In the genomic region with DNA sequence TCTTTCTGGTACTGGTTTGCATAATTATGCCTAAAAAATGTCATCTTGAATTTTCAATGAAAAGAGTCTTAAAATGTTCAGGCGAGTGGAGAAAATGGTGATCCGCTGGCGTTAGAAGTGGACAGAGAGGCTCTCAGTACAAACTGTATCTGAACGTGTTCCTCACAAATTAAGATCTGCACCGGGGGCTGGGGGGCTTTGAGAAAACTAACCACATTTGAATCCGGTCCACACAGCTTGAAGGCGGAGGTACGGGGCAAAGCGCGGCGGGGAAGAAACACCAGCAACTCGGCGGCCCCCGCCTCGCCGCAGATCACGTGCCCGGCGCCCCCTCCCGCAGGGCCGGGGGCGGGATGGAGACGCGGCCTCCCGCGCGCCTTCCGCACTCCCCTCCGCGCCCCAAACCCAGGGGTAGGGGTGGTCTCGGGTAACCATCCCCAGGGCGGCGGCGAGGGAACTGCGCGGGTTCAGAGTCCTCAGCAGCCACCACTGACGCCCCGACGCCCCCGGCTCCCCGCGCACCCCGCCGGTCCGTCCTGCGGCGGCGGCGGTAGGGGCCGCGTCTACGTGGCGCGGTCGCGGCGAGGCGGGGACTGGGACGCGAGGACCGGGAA, we compare ENCODE assay signal across 8 cellular contexts. TPM values are rescaled to one million over a fixed set of nuclear protein-coding genes. Genes with fewer than 3 reads are reported as not detected.
DNase-seq lines count a peak whose midpoint lies in the region; ATAC-seq and TF ChIP-seq lines count a peak whose summit lies in the region.

No MANE protein-coding gene starts in this region.

- H3K79me1 ChIP-seq in neuronal stem cell (ENCODE audit: low read depth, low read length), result no peaks in the 10 kb centered on the region

- peak overlapping the region; percentile 92 for H3K27ac Mint-ChIP-seq in activated T-helper 2 cell treated with anti-CD3 and anti-CD28 coated beads, Interferon-gamma antibody, Interleukin-2, Interleukin-4, amounts not matched to agents 10 μg/mL and 5 μg/mL and 100 μg/mL, durations not matched to agents 14 hours and 24 hours and 36 hours

- peak overlapping the region; percentile 82 for H3K23ac ChIP-seq in neuronal stem cell (ENCODE audit: low read depth, low read length, poor library complexity)

- no CpG with 5 or more reads among the region's 61 CpGs for WGBS in neuronal stem cell (ENCODE audit: extremely low coverage in 2 of 2, insufficient read length in 2 of 2, insufficient replicate concordance in 1 of 2), 2 donors
- WGBS in upper lobe of left lung, 2 donors, result 1% methylated on average over 22 to 24 of the region's 61 CpGs

- H2BK15ac ChIP-seq in neuronal stem cell (ENCODE audit: low read length), result no peak overlapping the region

- H3K27ac ChIP-seq in foreskin keratinocyte (peak overlapping the region; percentile 84), neuronal stem cell (replicated peaks; ENCODE audit: low read length) (peak overlapping the region; percentile 96), upper lobe of left lung (peak overlapping the region; percentile 94 to 100 (median 98))

- H3K4me1 ChIP-seq in foreskin keratinocyte, result peaks cover 9% of the 10 kb centered on the region
- peaks cover 6 to 17% of the 10 kb centered on the region in 2 donors for H3K4me1 ChIP-seq in neuronal stem cell (ENCODE audit: control insufficient read depth in 2 of 2, insufficient read depth in 1 of 2, low read depth in 1 of 2, low read length in 2 of 2)
- peaks cover 69 to 83% (median 76%) of the 10 kb centered on the region in 4 donors for H3K4me1 ChIP-seq in upper lobe of left lung

- H2BK12ac ChIP-seq in neuronal stem cell (ENCODE audit: low read length), result no peak overlapping the region

- no peak for TF ChIP-seq EP300 in upper lobe of left lung (IDR thresholded peaks at IDR 0.05)

- H3K4me3 ChIP-seq in GM12864 (ENCODE audit: low read depth, low read length) (peak overlapping the region; percentile 89), neuronal stem cell (ENCODE audit: low read length in 2 of 2) (peak overlapping the region; percentile 72 to 93), upper lobe of left lung (peak overlapping the region; percentile 66 to 99 (median 90))

- H3K4me2 ChIP-seq in neuronal stem cell (ENCODE audit: insufficient read depth, low read length, poor library complexity, severe bottlenecking), result peak overlapping the region; percentile 61

- no peak overlapping the region for H2BK120ac ChIP-seq in neuronal stem cell (ENCODE audit: low read depth, low read length)

- TF ChIP-seq POLR2A in upper lobe of left lung (IDR thresholded peaks at IDR 0.05), result no peak

- H3K9me3 ChIP-seq in neuronal stem cell (replicated peaks in 1 of 2; ENCODE audit: control insufficient read depth in 2 of 2, insufficient read depth in 1 of 2, low read depth in 1 of 2, low read length in 2 of 2) (peaks cover 0 to 8% of the 10 kb centered on the region in 2 donors), upper lobe of left lung (no peaks in the 10 kb centered on the region)

- peak overlapping the region; percentile 79 for H2BK5ac ChIP-seq in neuronal stem cell (ENCODE audit: low read length)

- no peak for DNase-seq in GM12864 (ENCODE audit: low read depth)
- peak; percentile 79 for DNase-seq in NCI-H748 (lab: John Stamatoyannopoulos, UW; ENCODE audit: unreplicated experiment)
- peak; percentile 47 for DNase-seq in activated T-helper 2 cell treated with anti-CD3 and anti-CD28 coated beads, Interferon-gamma antibody, Interleukin-2, Interleukin-4, amounts not matched to agents 10 μg/mL and 5 μg/mL and 100 μg/mL, durations not matched to agents 14 hours and 24 hours and 36 hours (ENCODE audit: low spot score)
- no peak for DNase-seq in foreskin keratinocyte
- DNase-seq in neuronal stem cell (ENCODE audit: low spot score), result no peak
- DNase-seq in upper lobe of left lung, result peak in 1 of 2 donors; percentile 66
- no peak for DNase-seq in HPDE6-E6E7 (ENCODE audit: extremely low spot score)

- H3K27me3 Mint-ChIP-seq in activated T-helper 2 cell treated with anti-CD3 and anti-CD28 coated beads, Interferon-gamma antibody, Interleukin-2, Interleukin-4, amounts not matched to agents 10 μg/mL and 5 μg/mL and 100 μg/mL, durations not matched to agents 14 hours and 24 hours and 36 hours (ENCODE audit: low read depth), result no peaks in the 10 kb centered on the region

- peaks cover 63% of the 10 kb centered on the region for H3K4me1 Mint-ChIP-seq in activated T-helper 2 cell treated with anti-CD3 and anti-CD28 coated beads, Interferon-gamma antibody, Interleukin-2, Interleukin-4, amounts not matched to agents 10 μg/mL and 5 μg/mL and 100 μg/mL, durations not matched to agents 14 hours and 24 hours and 36 hours (ENCODE audit: low read depth)

- intact Hi-C loops in activated T-helper 2 cell treated with anti-CD3 and anti-CD28 coated beads, Interferon-gamma antibody, Interleukin-2, Interleukin-4, amounts not matched to agents 10 μg/mL and 5 μg/mL and 100 μg/mL, durations not matched to agents 14 hours and 24 hours and 36 hours (cut with micrococcal nuclease), result loop anchor here (2.0 to 5.0 kb wide), 3 partner anchors 18 to 234 kb away; partner anchors contain the start of gene MYL12A

- peak overlapping the region; percentile 97 for H3K4me3 Mint-ChIP-seq in activated T-helper 2 cell treated with anti-CD3 and anti-CD28 coated beads, Interferon-gamma antibody, Interleukin-2, Interleukin-4, amounts not matched to agents 10 μg/mL and 5 μg/mL and 100 μg/mL, durations not matched to agents 14 hours and 24 hours and 36 hours (ENCODE audit: low read depth)

- H4K91ac ChIP-seq in neuronal stem cell (ENCODE audit: low read depth, low read length, poor library complexity), result no peak overlapping the region

- no peak overlapping the region for H3K14ac ChIP-seq in neuronal stem cell (ENCODE audit: low read length)

- no peaks in the 10 kb centered on the region for H3K27me3 ChIP-seq in foreskin keratinocyte
- no peaks in the 10 kb centered on the region for H3K27me3 ChIP-seq in neuronal stem cell (ENCODE audit: control insufficient read depth in 3 of 3, insufficient read depth in 3 of 3, low read depth in 1 of 3, low read length in 3 of 3)
- no peaks in the 10 kb centered on the region for H3K27me3 ChIP-seq in upper lobe of left lung

- H3K9ac ChIP-seq in neuronal stem cell (ENCODE audit: low read depth, low read length, poor library complexity), result peak overlapping the region; percentile 94

- H3K36me3 ChIP-seq in neuronal stem cell (replicated peaks in 1 of 2; ENCODE audit: control insufficient read depth in 2 of 2, insufficient read depth in 2 of 2, low read length in 2 of 2) (peaks cover 3 to 42% of the 10 kb centered on the region in 2 donors), upper lobe of left lung (peaks cover 0 to 17% (median 0%) of the 10 kb centered on the region in 4 donors)

- H3K36me3 Mint-ChIP-seq in activated T-helper 2 cell treated with anti-CD3 and anti-CD28 coated beads, Interferon-gamma antibody, Interleukin-2, Interleukin-4, amounts not matched to agents 10 μg/mL and 5 μg/mL and 100 μg/mL, durations not matched to agents 14 hours and 24 hours and 36 hours (ENCODE audit: low read depth), result peaks cover 41% of the 10 kb centered on the region

- H2AK5ac ChIP-seq in neuronal stem cell (ENCODE audit: low read depth, low read length), result peak overlapping the region; percentile 44

- H3K9me3 Mint-ChIP-seq in activated T-helper 2 cell treated with anti-CD3 and anti-CD28 coated beads, Interferon-gamma antibody, Interleukin-2, Interleukin-4, amounts not matched to agents 10 μg/mL and 5 μg/mL and 100 μg/mL, durations not matched to agents 14 hours and 24 hours and 36 hours, result no peaks in the 10 kb centered on the region

- H2AFZ ChIP-seq in neuronal stem cell (ENCODE audit: low read length), result peak overlapping the region; percentile 94

- ATAC-seq in HG02571 (IDR thresholded peaks at IDR 0.05; ENCODE audit: unreplicated experiment), result peak; percentile 32
- ATAC-seq in foreskin keratinocyte, result peak; percentile 30
- ATAC-seq in upper lobe of left lung (ENCODE audit: low FRiP score in 2 of 2), result peak; percentile 1 to 60

- no peak for TF ChIP-seq CTCF in GM12864 (IDR thresholded peaks at IDR 0.05; ENCODE audit: low read depth, low read length, missing control alignments)
- no peak for TF ChIP-seq CTCF in foreskin keratinocyte (conservative IDR thresholded peaks at IDR 0.05)
- no peak for TF ChIP-seq CTCF in upper lobe of left lung (IDR thresholded peaks at IDR 0.05)

- no peak overlapping the region for H4K8ac ChIP-seq in neuronal stem cell (ENCODE audit: low read depth, low read length)

- no peak overlapping the region for H3K4ac ChIP-seq in neuronal stem cell (ENCODE audit: low read length)

- H3K18ac ChIP-seq in neuronal stem cell (ENCODE audit: low read length), result peak overlapping the region; percentile 96

RNA-seq across cellular contexts. Expression of gene LPIN2, which starts 0.5 kb away (rescaled TPM):
- total RNA-seq in activated T-helper 2 cell treated with anti-CD3 and anti-CD28 coated beads, Interferon-gamma antibody, Interleukin-2, Interleukin-4, amounts not matched to agents 10 μg/mL and 5 μg/mL and 100 μg/mL, durations not matched to agents 14 hours and 24 hours and 36 hours, result 87.9 and 95.9 TPM in 2 replicates
- total RNA-seq in foreskin keratinocyte, result 6.6 and 7.3 TPM in 2 replicates
- polyA plus RNA-seq in foreskin keratinocyte, result 1.5 and 1.6 TPM in 2 replicates
- 15.7 TPM for polyA plus RNA-seq in neuronal stem cell (2013, experiment 1 of 2)
- 15.9 TPM for polyA plus RNA-seq in neuronal stem cell (2013, experiment 2 of 2)
- 100 to 1,000 TPM in 1 of 6 donors, 10 to 100 TPM in 5; 37.7 to 105 (median 57.3) TPM for total RNA-seq in upper lobe of left lung

Comparison
In these comparisons a context has a peak if more than half of its experiments do, and no peak if none do; other contexts are left out.
1. DNase-seq: peak in NCI-H748 (single experiment) and activated T-helper 2 cell treated with anti-CD3 and anti-CD28 coated beads, Interferon-gamma antibody, Interleukin-2, Interleukin-4, amounts not matched to agents 10 μg/mL and 5 μg/mL and 100 μg/mL, durations not matched to agents 14 hours and 24 hours and 36 hours (single experiment); none in GM12864 (single experiment), foreskin keratinocyte (0 of 2), neuronal stem cell (single experiment) and HPDE6-E6E7 (single experiment).
2. Peak in every context shown above with its lines, with median percentiles within 50 percentile points of each other: H3K4me3 ChIP-seq, ATAC-seq and H3K27ac ChIP-seq.